Comparison of ENCODE assay signal across 8 cellular contexts in the genomic region with DNA sequence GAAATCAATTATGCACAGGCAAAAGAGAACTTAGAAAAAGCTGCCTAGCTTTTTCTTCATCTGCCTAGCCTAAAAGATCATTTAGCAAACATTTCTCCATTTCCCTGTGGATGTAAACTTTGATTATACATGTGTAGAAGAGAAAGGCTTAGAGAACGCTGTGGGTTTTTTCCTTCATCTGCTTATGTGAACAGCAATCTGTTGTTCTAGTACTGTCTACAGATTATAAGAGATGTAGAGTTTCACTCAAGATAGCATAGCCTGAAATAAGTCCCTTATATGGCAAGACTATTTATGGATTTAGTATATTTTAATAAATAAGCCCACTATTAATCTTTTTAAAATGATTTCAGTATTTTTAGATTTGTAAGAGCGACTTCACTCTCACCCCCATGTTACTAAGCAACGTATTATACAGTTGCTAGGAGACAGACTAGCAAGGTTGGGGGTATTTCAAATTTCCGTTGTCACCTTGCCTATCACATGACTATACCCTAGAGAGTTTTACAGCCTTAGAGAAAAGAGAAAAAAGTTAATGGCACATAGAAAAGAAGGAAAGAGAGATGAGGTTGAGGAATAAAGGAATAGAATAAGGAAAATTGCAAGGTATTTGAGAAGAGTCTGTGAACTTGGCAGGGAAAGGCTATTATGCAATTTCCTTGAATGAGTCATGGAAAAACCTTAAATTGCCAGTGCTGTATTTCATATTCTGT. TPM values are rescaled to one million over a fixed set of nuclear protein-coding genes. Genes with fewer than 3 reads are reported as not detected.
DNase-seq lines count a peak whose midpoint lies in the region; ATAC-seq, FAIRE-seq and TF ChIP-seq lines count a peak whose summit lies in the region.

No MANE protein-coding gene starts in this region.

- H3K9me3 ChIP-seq in BLaER1 (no peaks in the 10 kb centered on the region), astrocyte (ENCODE audit: insufficient read depth, low read depth, low read length) (no peaks in the 10 kb centered on the region), right atrium auricular region (no peaks in the 10 kb centered on the region), MG63 (no peaks in the 10 kb centered on the region)

- H3K4me3 Mint-ChIP-seq in astrocyte (ENCODE audit: unreplicated experiment) = peak overlapping the region; percentile 79

- peak; percentile 70 for FAIRE-seq in astrocyte (lab: Jason Lieb, UNC)

- no peaks in the 10 kb centered on the region for H3K36me3 Mint-ChIP-seq in astrocyte (ENCODE audit: low read depth, unreplicated experiment)

- no peaks in the 10 kb centered on the region for H3K27me3 Mint-ChIP-seq in astrocyte (ENCODE audit: low read depth, unreplicated experiment)

- H3K4me1 Mint-ChIP-seq in astrocyte (ENCODE audit: low read depth, unreplicated experiment) = peaks cover 21% of the 10 kb centered on the region

- H3K9ac ChIP-seq in BLaER1 (no peak overlapping the region), astrocyte (ENCODE audit: low read length) (peak overlapping the region; percentile 77)

- no peaks in the 10 kb centered on the region for H3K79me2 ChIP-seq in astrocyte (ENCODE audit: insufficient read depth, low read length)

- TF ChIP-seq CTCF in astrocyte (IDR thresholded peaks at IDR 0.05; ENCODE audit: insufficient read depth, low read depth, low read length) (no peak), right atrium auricular region (IDR thresholded peaks at IDR 0.05) (no peak)

- H3K4me3 ChIP-seq in BLaER1 = no peak overlapping the region
- peak overlapping the region; percentile 34 for H3K4me3 ChIP-seq in astrocyte (ENCODE audit: insufficient read depth, low read depth, low read length)
- H3K4me3 ChIP-seq in right atrium auricular region = no peak overlapping the region
- H3K4me3 ChIP-seq in MG63 = no peak overlapping the region

- H3K4me2 ChIP-seq in BLaER1 = peak overlapping the region; percentile 45
- peak overlapping the region; percentile 81 for H3K4me2 ChIP-seq in astrocyte (ENCODE audit: low read length)

- DNase-seq in NCI-H526 treated with DMSO at 0.1 percent for 48 hours (lab: John Stamatoyannopoulos, UW) (peak; percentile 75), astrocyte (ENCODE audit: low read depth) (peak; percentile 85), right atrium auricular region (ENCODE audit: low spot score) (no peak), sciatic nerve (ENCODE audit: low spot score) (no peak), MG63 (no peak)

- H3K27ac Mint-ChIP-seq in astrocyte (ENCODE audit: unreplicated experiment) = peak overlapping the region; percentile 99

- H3K36me3 ChIP-seq in BLaER1 (no peaks in the 10 kb centered on the region), astrocyte (ENCODE audit: insufficient read depth, low read length) (no peaks in the 10 kb centered on the region), right atrium auricular region (no peaks in the 10 kb centered on the region), MG63 (no peaks in the 10 kb centered on the region)

- peak; percentile 53 for ATAC-seq in HG03175 (IDR thresholded peaks at IDR 0.05; ENCODE audit: unreplicated experiment)
- peak; percentile 93 for ATAC-seq in sciatic nerve
- no peak for ATAC-seq in HG03565 (IDR thresholded peaks at IDR 0.05; ENCODE audit: unreplicated experiment)

- peak overlapping the region; percentile 6 for H2AFZ ChIP-seq in astrocyte (ENCODE audit: low read depth, low read length)

- H3K9me3 Mint-ChIP-seq in astrocyte (ENCODE audit: unreplicated experiment) = no peaks in the 10 kb centered on the region

- H3K4me1 ChIP-seq in BLaER1 = peaks cover 29% of the 10 kb centered on the region
- H3K4me1 ChIP-seq in astrocyte (ENCODE audit: insufficient read depth, low read length) = peaks cover 32% of the 10 kb centered on the region
- peaks cover 0 to 19% of the 10 kb centered on the region in 2 donors for H3K4me1 ChIP-seq in right atrium auricular region

- intact Hi-C loops in sciatic nerve (cut with DNase I) = no loop called here

- H3K27me3 ChIP-seq in BLaER1 = no peaks in the 10 kb centered on the region
- no peaks in the 10 kb centered on the region for H3K27me3 ChIP-seq in astrocyte (ENCODE audit: insufficient read depth, low read length)
- no peaks in the 10 kb centered on the region for H3K27me3 ChIP-seq in right atrium auricular region
- no peaks in the 10 kb centered on the region for H3K27me3 ChIP-seq in MG63

- no peak overlapping the region for H3K27ac ChIP-seq in BLaER1
- H3K27ac ChIP-seq in astrocyte (ENCODE audit: low read depth, low read length) = peak overlapping the region; percentile 91
- peak overlapping the region; percentile 58 to 80 for H3K27ac ChIP-seq in right atrium auricular region

- H4K20me1 ChIP-seq in BLaER1 (no peaks in the 10 kb centered on the region), astrocyte (ENCODE audit: insufficient read depth, low read length) (no peaks in the 10 kb centered on the region)

RNA-seq across cellular contexts. Expression of a gene that starts 12.2 kb away (rescaled TPM):
- total RNA-seq in astrocyte (772 and 932 TPM in 2 replicates), right atrium auricular region (100 to 1,000 TPM; 131 to 241 TPM), sciatic nerve (346 TPM)
- total RNA-seq in MG63 (2014; rRNA removed; shearing (Covaris generic); ENCODE audit: low replicate concordance) = 361 and 621 TPM in 2 replicates

Comparison
In these comparisons a context has a peak if more than half of its experiments do, and no peak if none do; other contexts are left out.
1. DNase-seq: peak in NCI-H526 treated with DMSO at 0.1 percent for 48 hours (single experiment) and astrocyte (single experiment); none in right atrium auricular region (single experiment), sciatic nerve (single experiment) and MG63 (single experiment).